8 cellular contexts compared by ENCODE assay signal in the genomic region with DNA sequence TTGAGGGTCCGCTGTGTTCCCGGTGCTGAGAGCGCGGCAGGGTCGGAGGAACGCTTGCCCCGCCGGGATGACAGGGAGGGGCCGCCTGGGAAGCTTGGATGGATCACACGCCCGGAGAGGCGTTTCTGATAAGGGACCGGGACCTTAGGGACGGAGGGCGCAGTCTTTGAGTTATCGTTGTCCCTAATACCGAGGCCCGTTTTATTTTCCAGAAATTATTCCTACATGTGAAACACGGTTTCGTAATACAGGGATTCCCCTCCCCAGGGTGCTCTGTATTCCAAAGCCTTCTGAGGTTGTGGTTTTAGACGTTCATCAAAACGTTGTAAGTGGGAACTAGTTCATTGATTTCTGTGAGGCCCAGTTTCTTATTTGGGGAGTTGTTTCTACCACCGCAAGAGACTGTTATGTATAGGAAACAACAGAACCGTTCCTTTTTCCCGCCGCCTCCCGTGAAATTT. TPM values are rescaled to one million over a fixed set of nuclear protein-coding genes. Genes with fewer than 3 reads are reported as not detected.
DNase-seq lines count a peak whose midpoint lies in the region; ATAC-seq and TF ChIP-seq lines count a peak whose summit lies in the region.

No MANE protein-coding gene starts in this region.

- TF ChIP-seq EP300 in suprapubic skin (IDR thresholded peaks at IDR 0.05): no peak

- ATAC-seq in GM21515 (IDR thresholded peaks at IDR 0.05; ENCODE audit: unreplicated experiment): peak; percentile 3
- peak; percentile 29 for ATAC-seq in left colon
- ATAC-seq in HG02840 (IDR thresholded peaks at IDR 0.05; ENCODE audit: low FRiP score, unreplicated experiment): no peak

- peak overlapping the region; percentile 92 for H3K27ac ChIP-seq in suprapubic skin

- no peak for DNase-seq in AG09309 (ENCODE audit: low read depth)
- peak; percentile 49 for DNase-seq in NCI-H69 (lab: John Stamatoyannopoulos, UW)
- peak; percentile 19 for DNase-seq in cerebellar cortex (ENCODE audit: low spot score)
- peak; percentile 30 to 60 for DNase-seq in left colon
- DNase-seq in suprapubic skin (ENCODE audit: low spot score in 2 of 2): no peak
- no peak for DNase-seq in kidney glomerular epithelial cell (lab: John Stamatoyannopoulos, UW)

- 5% methylated on average over 15 of the region's 27 CpGs for WGBS in suprapubic skin

- no peaks in the 10 kb centered on the region for H3K9me3 ChIP-seq in suprapubic skin

- TF ChIP-seq CTCF in AG09309 (IDR thresholded peaks at IDR 0.05; ENCODE audit: control insufficient read depth, insufficient read depth, low read depth, low read length, missing control alignments) (no peak), suprapubic skin (IDR thresholded peaks at IDR 0.05) (no peak)

- peaks cover 27% of the 10 kb centered on the region for H3K36me3 ChIP-seq in suprapubic skin

- TF ChIP-seq POLR2A in suprapubic skin (IDR thresholded peaks at IDR 0.05): no peak

- peaks cover 18% of the 10 kb centered on the region for H3K4me1 ChIP-seq in suprapubic skin

- intact Hi-C loops in left colon (cut with DNase I, micrococcal nuclease): no loop called here

- H3K4me3 ChIP-seq in AG09309 (ENCODE audit: control insufficient read depth, low read depth, low read length) (peak overlapping the region; percentile 94), suprapubic skin (peak overlapping the region; percentile 93)

- H3K27me3 ChIP-seq in suprapubic skin: no peaks in the 10 kb centered on the region

RNA-seq across cellular contexts. Expression of a gene that starts 0.7 kb away (rescaled TPM):
- total RNA-seq in left colon (10 to 100 TPM; 55.7 to 62.0 TPM), suprapubic skin (10 to 100 TPM; 60.1 to 93.0 (median 68.3) TPM)

Comparison
In these comparisons a context has a peak if more than half of its experiments do, and no peak if none do; other contexts are left out.
1. DNase-seq: peak in NCI-H69 (single experiment), cerebellar cortex (single experiment) and left colon (2 of 2); none in AG09309 (single experiment), suprapubic skin (0 of 2) and kidney glomerular epithelial cell (single experiment).